25 cellular contexts compared by ENCODE assay signal in the genomic region with DNA sequence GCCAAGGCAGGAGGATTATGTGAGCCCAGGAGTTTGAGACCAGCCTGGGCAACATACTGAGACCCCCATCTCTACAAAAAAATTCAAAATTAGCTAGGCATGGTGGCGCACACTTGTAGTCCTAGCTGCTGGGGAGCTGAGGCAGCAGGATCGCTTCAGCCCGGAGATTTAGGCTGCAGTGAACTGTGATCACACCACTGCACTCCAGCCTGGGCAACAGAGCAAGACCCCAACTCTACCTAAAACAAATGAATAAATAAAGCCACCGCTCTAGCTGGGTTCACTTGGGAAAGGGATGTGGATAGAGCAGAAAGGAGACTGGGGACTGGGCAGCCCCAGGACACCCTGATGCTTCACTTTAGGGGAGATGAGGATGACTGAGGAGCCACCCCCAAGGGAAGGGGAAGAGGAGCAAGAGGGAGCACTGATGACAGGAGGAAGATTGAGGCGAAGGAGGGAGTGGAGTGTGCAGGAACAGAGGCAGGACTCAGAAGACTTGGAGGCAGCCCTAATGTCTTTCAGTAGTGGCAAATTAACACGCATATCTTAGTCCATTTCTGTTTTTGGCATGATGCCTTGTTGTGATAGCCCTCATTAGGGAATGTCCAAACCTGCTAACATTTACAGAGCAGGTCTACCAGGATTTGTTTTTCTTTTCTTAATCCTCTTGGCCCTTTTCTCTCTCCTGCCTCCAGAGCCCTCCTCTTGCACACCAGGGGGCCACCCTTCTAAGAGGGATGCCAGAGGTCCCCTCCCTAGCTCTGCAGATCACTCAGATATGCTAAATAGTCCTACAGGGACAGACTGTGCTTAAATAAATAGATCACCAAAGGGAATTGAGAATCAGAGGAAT.
DNase-seq lines count a peak whose midpoint lies in the region; FAIRE-seq and TF ChIP-seq lines count a peak whose summit lies in the region.
"Had no signal": no experiment of that assay in that cellular context is flagged by ENCODE, and none has a peak within 500 bp of the region (broad histone marks: within the 10 kb centered on the region; RNA-seq: fewer than 3 reads in every experiment).

No MANE protein-coding gene starts in this region.

- no peak overlapping the region for H3K56ac ChIP-seq in H1 (replicated peaks; ENCODE audit: insufficient read length, low read depth, low read length)

- H3K4me1 ChIP-seq in H1 (replicated peaks in 1 of 4; ENCODE audit: control insufficient read depth in 3 of 4, insufficient read depth in 4 of 4, low read length in 3 of 4) (peaks cover 10 to 54% (median 37%) of the 10 kb centered on the region in 4 experiments), small intestine (ENCODE audit: control insufficient read depth in 2 of 2, insufficient read depth in 1 of 2, low read depth in 1 of 2, low read length in 1 of 2) (peaks cover 0 to 12% of the 10 kb centered on the region in 2 donors)
- H3K4me1 ChIP-seq: breast epithelium had no signal

- peak; percentile 58 for FAIRE-seq in H1 (lab: Jason Lieb, UNC)
- no peak for FAIRE-seq in small intestine (lab: Jason Lieb, UNC)
- FAIRE-seq: RCC 7860 had no signal

- H2AK5ac ChIP-seq in H1 (ENCODE audit: low read depth, low read length) = no peak overlapping the region; the same call in 1 of the 2 replicates

- TF ChIP-seq RAD21 in H1 (IDR thresholded peaks at IDR 0.05 in 1 of 2, conservative IDR thresholded peaks at IDR 0.05 in 1 of 2; ENCODE audit: low read depth in 2 of 2, low read length in 2 of 2) = no peak

- no peak overlapping the region for H2BK15ac ChIP-seq in H1 (ENCODE audit: low read length)

- H3K23ac ChIP-seq in H1 (ENCODE audit: insufficient read length) = no peak overlapping the region

- no peak overlapping the region for H3K4ac ChIP-seq in H1 (replicated peaks; ENCODE audit: insufficient read length, low read depth, low read length)

- no peak overlapping the region; the same call in 1 of the 2 replicates for H3K18ac ChIP-seq in H1 (ENCODE audit: extremely low read depth, low read length)

- peaks cover 4 to 26% (median 18%) of the 10 kb centered on the region in 4 experiments; a peak in 6 of 7 replicates for H3K27me3 ChIP-seq in H1 (replicated peaks in 1 of 4; ENCODE audit: control insufficient read depth in 3 of 4, extremely low read depth in 1 of 4, insufficient read depth in 3 of 4, low read length in 3 of 4)
- no peaks in the 10 kb centered on the region for H3K27me3 ChIP-seq in small intestine (ENCODE audit: control insufficient read depth in 2 of 2, insufficient read depth in 2 of 2, low read length in 2 of 2)
- H3K27me3 ChIP-seq: BLaER1 treated with 17β-estradiol and CSF1 and Interleukin-3, amounts not matched to agents 10 nM and 100 nM; breast epithelium; ovary; right atrium auricular region; upper lobe of left lung had no signal

- TF ChIP-seq EP300 in H1 (IDR thresholded peaks at IDR 0.05; ENCODE audit: borderline replicate concordance in 1 of 2, low read depth in 2 of 2, low read length in 2 of 2) = no peak

- no peak overlapping the region for H2BK5ac ChIP-seq in H1 (ENCODE audit: low read depth, low read length)

- no peak overlapping the region for H4K8ac ChIP-seq in H1 (ENCODE audit: extremely low read depth, insufficient read depth, low read length)

- H3K79me2 ChIP-seq in H1 (ENCODE audit: control insufficient read depth in 1 of 2, insufficient read depth in 2 of 2, low read length in 2 of 2) = no peaks in the 10 kb centered on the region

- intact Hi-C loops in activated T-helper 2 cell treated with anti-CD3 and anti-CD28 coated beads, Interferon-gamma antibody, Interleukin-2, Interleukin-4, amounts not matched to agents 10 μg/mL and 5 μg/mL and 100 μg/mL, durations not matched to agents 14 hours and 24 hours and 36 hours (cut with micrococcal nuclease) = no loop called here

- H3K4me1 Mint-ChIP-seq in activated T-helper 2 cell treated with anti-CD3 and anti-CD28 coated beads, Interferon-gamma antibody, Interleukin-2, Interleukin-4, amounts not matched to agents 10 μg/mL and 5 μg/mL and 100 μg/mL, durations not matched to agents 14 hours and 24 hours and 36 hours (ENCODE audit: low read depth) = no peaks in the 10 kb centered on the region
- H3K4me1 Mint-ChIP-seq: naive thymus-derived CD4-positive, alpha-beta T cell had no signal

- no peaks in the 10 kb centered on the region for H3K9me3 Mint-ChIP-seq in activated T-helper 2 cell treated with anti-CD3 and anti-CD28 coated beads, Interferon-gamma antibody, Interleukin-2, Interleukin-4, amounts not matched to agents 10 μg/mL and 5 μg/mL and 100 μg/mL, durations not matched to agents 14 hours and 24 hours and 36 hours
- H3K9me3 Mint-ChIP-seq: activated CD8-positive, alpha-beta T cell treated with anti-CD3 and anti-CD28 coated beads for 36 hours; T-helper 2 cell treated with Interferon-gamma antibody and Interleukin-4, amounts not matched to agents 5 μg/mL and 100 μg/mL, for 36 hours had no signal

- no peaks in the 10 kb centered on the region for H3K9me3 ChIP-seq in H1 (ENCODE audit: insufficient read depth in 2 of 2, low read depth in 1 of 2, low read length in 1 of 2)
- H3K9me3 ChIP-seq in small intestine (ENCODE audit: control insufficient read depth, low read depth) = no peaks in the 10 kb centered on the region
- H3K9me3 ChIP-seq: BLaER1 treated with 17β-estradiol and CSF1 and Interleukin-3, amounts not matched to agents 10 nM and 100 nM; breast epithelium; ovary; right atrium auricular region; upper lobe of left lung had no signal

- peaks cover 5% of the 10 kb centered on the region for H3K27me3 Mint-ChIP-seq in activated T-helper 2 cell treated with anti-CD3 and anti-CD28 coated beads, Interferon-gamma antibody, Interleukin-2, Interleukin-4, amounts not matched to agents 10 μg/mL and 5 μg/mL and 100 μg/mL, durations not matched to agents 14 hours and 24 hours and 36 hours (ENCODE audit: low read depth)
- H3K27me3 Mint-ChIP-seq: activated CD8-positive, alpha-beta T cell treated with anti-CD3 and anti-CD28 coated beads for 36 hours had no signal

- POLR2A ChIA-PET in H1 (lab: Charles Lee; ENCODE audit: partially characterized antibody) = interaction anchor here (1.4 kb wide), 1 partner anchor 9 kb away, joined by 7 read pairs; no protein-coding TSS in a partner anchor

- peak overlapping the region; percentile 11 to 14; a peak in 2 of 4 replicates for H3K4me2 ChIP-seq in H1 (ENCODE audit: insufficient read depth in 1 of 2, low read depth in 2 of 2, low read length in 2 of 2)
- H3K4me2 ChIP-seq: BLaER1 treated with 17β-estradiol and CSF1 and Interleukin-3, amounts not matched to agents 10 nM and 100 nM had no signal

- CTCF ChIA-PET in H1 (lab: Charles Lee; ENCODE audit: partially characterized antibody) = interaction anchor here (1.2 to 16.1 kb wide), 9 partner anchors 9 to 77 kb away, joined by 3 to 169 read pairs (median 5); no protein-coding TSS in a partner anchor

- DNase-seq in NCI-H2227 (lab: John Stamatoyannopoulos, UW; ENCODE audit: unreplicated experiment) (peak; percentile 8), NCI-H2227 treated with DMSO at 0.1 percent for 48 hours (lab: John Stamatoyannopoulos, UW) (no peak), NCI-H524 (lab: John Stamatoyannopoulos, UW) (peak; percentile 31 to 67), H1 (ENCODE audit: low read depth in 1 of 2, low spot score in 2 of 2) (no peak), small intestine (peak; percentile 36), germinal center (ENCODE audit: low spot score) (no peak), C1 segment of cervical spinal cord (lab: John Stamatoyannopoulos, UW) (no peak)
- no peak for DNase-seq in activated T-helper 2 cell treated with anti-CD3 and anti-CD28 coated beads, Interferon-gamma antibody, Interleukin-2, Interleukin-4, amounts not matched to agents 10 μg/mL and 5 μg/mL and 100 μg/mL, durations not matched to agents 14 hours and 24 hours and 36 hours (ENCODE audit: low spot score)
- DNase-seq: activated CD4-positive, CD25-positive, alpha-beta regulatory T cell; activated CD8-positive, alpha-beta T cell treated with anti-CD3 and anti-CD28 coated beads for 36 hours; activated naive CD4-positive, alpha-beta T cell; Calu3; GOT3; left colon; naive thymus-derived CD4-positive, alpha-beta T cell; NK-92 treated with Interleukin-12 subunit alpha and Interleukin-12 subunit beta, amount 100 ng/mL, for 24 hours; ovary; upper lobe of left lung had no signal

- no peaks in the 10 kb centered on the region for H3K79me1 ChIP-seq in H1 (ENCODE audit: low read depth, low read length)

- H3K9ac ChIP-seq in H1 (replicated peaks in 1 of 4; ENCODE audit: extremely low read depth in 1 of 4, low read depth in 3 of 4, low read length in 3 of 4) = no peak overlapping the region
- H3K9ac ChIP-seq: BLaER1 treated with 17β-estradiol and CSF1 and Interleukin-3, amounts not matched to agents 10 nM and 100 nM had no signal

- no peak overlapping the region for H2BK120ac ChIP-seq in H1 (replicated peaks; ENCODE audit: low read depth, low read length)

- no peaks in the 10 kb centered on the region for H4K20me1 ChIP-seq in H1 (replicated peaks in 1 of 2; ENCODE audit: control insufficient read depth in 1 of 2, insufficient read depth in 2 of 2, low read length in 2 of 2)
- H4K20me1 ChIP-seq: BLaER1 treated with 17β-estradiol and CSF1 and Interleukin-3, amounts not matched to agents 10 nM and 100 nM had no signal

- no peaks in the 10 kb centered on the region for H3K36me3 ChIP-seq in H1 (ENCODE audit: control insufficient read depth in 2 of 4, insufficient read depth in 4 of 4, low read length in 3 of 4)
- no peaks in the 10 kb centered on the region for H3K36me3 ChIP-seq in small intestine (ENCODE audit: control insufficient read depth in 2 of 2, insufficient read depth in 2 of 2, low read length in 2 of 2)
- H3K36me3 ChIP-seq: BLaER1 treated with 17β-estradiol and CSF1 and Interleukin-3, amounts not matched to agents 10 nM and 100 nM; breast epithelium; ovary; right atrium auricular region; upper lobe of left lung had no signal

- H4K91ac ChIP-seq in H1 (replicated peaks; ENCODE audit: insufficient read length, low read length) = no peak overlapping the region

- no peak for TF ChIP-seq CTCF in H1 (IDR thresholded peaks at IDR 0.05; ENCODE audit: control extremely low read depth in 1 of 3, insufficient read depth in 1 of 3, low read depth in 1 of 3, low read length in 3 of 3)

- no peak overlapping the region for H4K5ac ChIP-seq in H1 (ENCODE audit: insufficient read length, low read depth, low read length)

- H3K4me3 Mint-ChIP-seq in activated T-helper 2 cell treated with anti-CD3 and anti-CD28 coated beads, Interferon-gamma antibody, Interleukin-2, Interleukin-4, amounts not matched to agents 10 μg/mL and 5 μg/mL and 100 μg/mL, durations not matched to agents 14 hours and 24 hours and 36 hours (ENCODE audit: low read depth) = no peak overlapping the region
- H3K4me3 Mint-ChIP-seq: activated CD8-positive, alpha-beta T cell treated with anti-CD3 and anti-CD28 coated beads for 36 hours; naive thymus-derived CD4-positive, alpha-beta T cell; T-helper 2 cell treated with Interferon-gamma antibody and Interleukin-4, amounts not matched to agents 5 μg/mL and 100 μg/mL, for 36 hours had no signal

- H3K23me2 ChIP-seq in H1 (ENCODE audit: low read depth, low read length) = no peaks in the 10 kb centered on the region; the same call in 1 of the 2 replicates

- H3K27ac ChIP-seq in H1 (ENCODE audit: low read depth, low read length) = no peak overlapping the region
- no peak overlapping the region for H3K27ac ChIP-seq in small intestine (ENCODE audit: low read depth in 1 of 2, low read length in 1 of 2)
- H3K27ac ChIP-seq: BLaER1 treated with 17β-estradiol and CSF1 and Interleukin-3, amounts not matched to agents 10 nM and 100 nM; breast epithelium; coronary artery; ovary; right atrium auricular region; SK-N-MC; upper lobe of left lung had no signal

- TF ChIP-seq POLR2A in H1 (IDR thresholded peaks at IDR 0.05; ENCODE audit: control extremely low read depth in 1 of 2, low read depth in 2 of 2, low read length in 2 of 2) = no peak

- no peak overlapping the region for H3K14ac ChIP-seq in H1 (ENCODE audit: insufficient read length)

- peak overlapping the region in 1 of 4 experiments; percentile 11; a peak in 1 of 8 replicates for H3K4me3 ChIP-seq in H1 (ENCODE audit: extremely low read depth in 1 of 4, insufficient read depth in 2 of 4, low read depth in 3 of 4, low read length in 4 of 4)
- no peak overlapping the region for H3K4me3 ChIP-seq in small intestine (ENCODE audit: low read depth in 1 of 2, low read length in 2 of 2)
- H3K4me3 ChIP-seq: BLaER1 treated with 17β-estradiol and CSF1 and Interleukin-3, amounts not matched to agents 10 nM and 100 nM; breast epithelium; coronary artery; ovary; right atrium auricular region; SK-N-MC; upper lobe of left lung had no signal

- H2AFZ ChIP-seq in H1 (ENCODE audit: low read length) = no peak overlapping the region

- 74% methylated on average over 6 of the region's 6 CpGs; no CpG with 5 or more reads in 1 of the 2 experiments for WGBS in H1 (ENCODE audit: extremely low coverage in 1 of 2, insufficient coverage in 1 of 2, insufficient read length in 1 of 2, insufficient replicate concordance in 2 of 2, low coverage in 1 of 2, low lambda C conversion rate in 2 of 2, missing lambda C conversion rate in 1 of 2), 2 experiments
- 82 to 84% (median 83%) methylated on average over 6 of the region's 6 CpGs for WGBS in small intestine, 3 donors

- H3K27ac Mint-ChIP-seq in activated T-helper 2 cell treated with anti-CD3 and anti-CD28 coated beads, Interferon-gamma antibody, Interleukin-2, Interleukin-4, amounts not matched to agents 10 μg/mL and 5 μg/mL and 100 μg/mL, durations not matched to agents 14 hours and 24 hours and 36 hours = no peak overlapping the region
- H3K27ac Mint-ChIP-seq: activated CD8-positive, alpha-beta T cell treated with anti-CD3 and anti-CD28 coated beads for 36 hours; T-helper 2 cell treated with Interferon-gamma antibody and Interleukin-4, amounts not matched to agents 5 μg/mL and 100 μg/mL, for 36 hours had no signal

- H2BK12ac ChIP-seq in H1 (ENCODE audit: low read depth, low read length) = peak overlapping the region; percentile 71; the same call in 1 of the 2 replicates

- no peaks in the 10 kb centered on the region for H3K36me3 Mint-ChIP-seq in activated T-helper 2 cell treated with anti-CD3 and anti-CD28 coated beads, Interferon-gamma antibody, Interleukin-2, Interleukin-4, amounts not matched to agents 10 μg/mL and 5 μg/mL and 100 μg/mL, durations not matched to agents 14 hours and 24 hours and 36 hours (ENCODE audit: low read depth)
- H3K36me3 Mint-ChIP-seq: naive thymus-derived CD4-positive, alpha-beta T cell had no signal

- H2BK20ac ChIP-seq in H1 (ENCODE audit: low read length) = 0 out of 2 replicates have a peak overlapping the region, but pooled peaks have one; percentile 55

Comparison
In these comparisons a context has a peak if more than half of its experiments do, and no peak if none do; other contexts are left out.
1. DNase-seq: peak in NCI-H2227 (single experiment), NCI-H524 (2 of 2) and small intestine (single experiment); none in NCI-H2227 treated with DMSO at 0.1 percent for 48 hours (single experiment), H1 (0 of 2), activated T-helper 2 cell treated with anti-CD3 and anti-CD28 coated beads, Interferon-gamma antibody, Interleukin-2, Interleukin-4, amounts not matched to agents 10 μg/mL and 5 μg/mL and 100 μg/mL, durations not matched to agents 14 hours and 24 hours and 36 hours (single experiment), germinal center (single experiment) and C1 segment of cervical spinal cord (0 of 14).